ENCODE assay signal across 18 cellular contexts in the genomic region with DNA sequence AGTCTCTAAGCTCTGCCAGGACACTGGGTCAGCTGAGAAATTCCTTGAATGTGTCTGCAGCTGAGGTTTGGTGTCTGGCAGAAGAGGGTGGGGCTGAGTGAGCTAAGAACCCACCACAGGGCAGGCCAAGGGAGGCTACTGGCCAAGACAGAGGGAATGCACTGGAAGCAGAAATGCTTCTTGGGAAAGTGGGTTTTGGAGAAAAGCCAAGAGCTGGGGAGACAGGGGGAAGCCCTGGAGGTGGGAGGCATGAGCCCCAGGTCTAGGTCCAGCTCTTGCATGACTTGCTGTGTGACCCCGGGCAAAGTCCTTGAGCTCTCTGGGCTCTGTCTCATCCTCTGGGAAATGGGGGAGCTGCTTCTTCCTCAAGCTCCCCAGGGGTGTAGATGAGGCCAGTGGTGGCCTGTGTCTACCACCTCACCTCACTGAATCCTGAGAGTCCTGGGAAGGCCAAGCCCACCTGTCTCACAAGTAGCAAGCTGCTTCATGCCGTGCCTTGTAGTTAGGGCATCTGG. TPM values are rescaled to one million over a fixed set of nuclear protein-coding genes. Genes with fewer than 3 reads are reported as not detected.
DNase-seq lines count a peak whose midpoint lies in the region; TF ChIP-seq lines count a peak whose summit lies in the region.
"Had no signal": no experiment of that assay in that cellular context is flagged by ENCODE, and none has a peak within 500 bp of the region (broad histone marks: within the 10 kb centered on the region; RNA-seq: fewer than 3 reads in every experiment).

No MANE protein-coding gene starts in this region.

- H3K4me2 ChIP-seq in GM23248 (ENCODE audit: unreplicated experiment): no peak overlapping the region
- peak overlapping the region; percentile 8 for H3K4me2 ChIP-seq in smooth muscle cell
- H3K4me2 ChIP-seq: PC-9 had no signal

- H3K4me1 Mint-ChIP-seq in glutamatergic neuron (ENCODE audit: low read depth, unreplicated experiment): peaks cover 10% of the 10 kb centered on the region
- peaks cover 5% of the 10 kb centered on the region for H3K4me1 Mint-ChIP-seq in activated T-helper 2 cell treated with anti-CD3 and anti-CD28 coated beads, Interferon-gamma antibody, Interleukin-2, Interleukin-4, amounts not matched to agents 10 μg/mL and 5 μg/mL and 100 μg/mL, durations not matched to agents 14 hours and 24 hours and 36 hours (ENCODE audit: low read depth)

- H3K27me3 Mint-ChIP-seq in glutamatergic neuron (ENCODE audit: unreplicated experiment): peaks cover 17% of the 10 kb centered on the region
- peaks cover 16% of the 10 kb centered on the region for H3K27me3 Mint-ChIP-seq in activated T-helper 2 cell treated with anti-CD3 and anti-CD28 coated beads, Interferon-gamma antibody, Interleukin-2, Interleukin-4, amounts not matched to agents 10 μg/mL and 5 μg/mL and 100 μg/mL, durations not matched to agents 14 hours and 24 hours and 36 hours (ENCODE audit: low read depth)

- TF ChIP-seq CTCF in glutamatergic neuron (IDR thresholded peaks at IDR 0.05; ENCODE audit: partially characterized antibody, unreplicated experiment) (no peak), smooth muscle cell (IDR thresholded peaks at IDR 0.05; ENCODE audit: borderline replicate concordance, insufficient read depth, poor library complexity, severe bottlenecking) (no peak)

- no peak overlapping the region for H3K27ac Mint-ChIP-seq in glutamatergic neuron (ENCODE audit: unreplicated experiment)
- H3K27ac Mint-ChIP-seq in activated T-helper 2 cell treated with anti-CD3 and anti-CD28 coated beads, Interferon-gamma antibody, Interleukin-2, Interleukin-4, amounts not matched to agents 10 μg/mL and 5 μg/mL and 100 μg/mL, durations not matched to agents 14 hours and 24 hours and 36 hours: no peak overlapping the region
- H3K27ac Mint-ChIP-seq: immature natural killer cell; T-helper 1 cell treated with Interleukin-12 subunit alpha and Interleukin-12 subunit beta and Interleukin-4 antibody, amounts not matched to agents 30 μg/mL and 1 μg/mL, for 36 hours had no signal

- H3K27ac ChIP-seq in GM23248 (no peak overlapping the region), smooth muscle cell (ENCODE audit: low read depth) (no peak overlapping the region)
- H3K27ac ChIP-seq: PC-9 had no signal

- H2AFZ ChIP-seq in GM23248 (no peak overlapping the region), smooth muscle cell (ENCODE audit: low read depth) (no peak overlapping the region)
- H2AFZ ChIP-seq: PC-9 had no signal

- 71 to 72% methylated on average over 2 of the region's 2 CpGs for WGBS in GM23248 (ENCODE audit: low coverage in 1 of 2, low lambda C conversion rate in 2 of 2, missing lambda C conversion rate in 2 of 2), 2 experiments
- WGBS in smooth muscle cell (ENCODE audit: low lambda C conversion rate): 100% methylated on average over 2 of the region's 2 CpGs

- in situ Hi-C loops in GM23248 (cut with MboI): no loop called here

- H3K4me3 Mint-ChIP-seq in glutamatergic neuron (ENCODE audit: unreplicated experiment): peak overlapping the region; percentile 18
- H3K4me3 Mint-ChIP-seq in activated T-helper 2 cell treated with anti-CD3 and anti-CD28 coated beads, Interferon-gamma antibody, Interleukin-2, Interleukin-4, amounts not matched to agents 10 μg/mL and 5 μg/mL and 100 μg/mL, durations not matched to agents 14 hours and 24 hours and 36 hours (ENCODE audit: low read depth): no peak overlapping the region
- H3K4me3 Mint-ChIP-seq: T-helper 1 cell treated with Interleukin-12 subunit alpha and Interleukin-12 subunit beta and Interleukin-4 antibody, amounts not matched to agents 30 μg/mL and 1 μg/mL, for 36 hours had no signal

- peaks cover 6% of the 10 kb centered on the region for H3K9me3 Mint-ChIP-seq in glutamatergic neuron (ENCODE audit: unreplicated experiment)
- no peaks in the 10 kb centered on the region for H3K9me3 Mint-ChIP-seq in activated T-helper 2 cell treated with anti-CD3 and anti-CD28 coated beads, Interferon-gamma antibody, Interleukin-2, Interleukin-4, amounts not matched to agents 10 μg/mL and 5 μg/mL and 100 μg/mL, durations not matched to agents 14 hours and 24 hours and 36 hours
- H3K9me3 Mint-ChIP-seq: immature natural killer cell; T-helper 1 cell treated with Interleukin-12 subunit alpha and Interleukin-12 subunit beta and Interleukin-4 antibody, amounts not matched to agents 30 μg/mL and 1 μg/mL, for 36 hours had no signal

- H3K9me2 ChIP-seq in GM23248 (ENCODE audit: insufficient read depth): no peaks in the 10 kb centered on the region

- H3K9ac ChIP-seq in GM23248 (no peak overlapping the region), smooth muscle cell (ENCODE audit: low read depth) (no peak overlapping the region)

- H3K27me3 ChIP-seq in GM23248 (replicated peaks; ENCODE audit: insufficient read depth) (no peaks in the 10 kb centered on the region), smooth muscle cell (ENCODE audit: low read depth) (no peaks in the 10 kb centered on the region)
- H3K27me3 ChIP-seq: tibial nerve had no signal

- H4K20me1 ChIP-seq in GM23248 (ENCODE audit: insufficient read depth) (no peaks in the 10 kb centered on the region), smooth muscle cell (ENCODE audit: low read depth) (no peaks in the 10 kb centered on the region)

- intact Hi-C loops in activated T-helper 2 cell treated with anti-CD3 and anti-CD28 coated beads, Interferon-gamma antibody, Interleukin-2, Interleukin-4, amounts not matched to agents 10 μg/mL and 5 μg/mL and 100 μg/mL, durations not matched to agents 14 hours and 24 hours and 36 hours (cut with micrococcal nuclease): no loop called here

- peak; percentile 63 for DNase-seq in GM23248
- DNase-seq in amniotic epithelial cell (ENCODE audit: low read depth): peak; percentile 82
- DNase-seq in glutamatergic neuron: no peak
- DNase-seq in smooth muscle cell (lab: John Stamatoyannopoulos, UW; ENCODE audit: unreplicated experiment): no peak
- no peak for DNase-seq in KG1 (lab: John Stamatoyannopoulos, UW)
- DNase-seq in activated CD4-positive, alpha-beta T cell treated with anti-CD3 and anti-CD28 coated beads for 48 hours: no peak
- DNase-seq in activated T-helper 2 cell treated with anti-CD3 and anti-CD28 coated beads, Interferon-gamma antibody, Interleukin-2, Interleukin-4, amounts not matched to agents 10 μg/mL and 5 μg/mL and 100 μg/mL, durations not matched to agents 14 hours and 24 hours and 36 hours (ENCODE audit: low spot score): no peak
- no peak for DNase-seq in activated naive CD4-positive, alpha-beta T cell (lab: John Stamatoyannopoulos, UW)
- DNase-seq: activated CD4-positive, alpha-beta T cell treated with anti-CD3 and anti-CD28 coated beads, Interleukin-2, amount 50 U/mL, for 4 hours; activated effector memory CD4-positive, alpha-beta T cell treated with anti-CD3 and anti-CD28 coated beads, Interleukin-2, amount 50 U/mL, for 16 hours; immature natural killer cell; NCI-H1092; PC-9 had no signal

- H3K4me1 ChIP-seq in GM23248 (ENCODE audit: insufficient read depth) (no peaks in the 10 kb centered on the region; the same call in 1 of the 2 replicates), smooth muscle cell (ENCODE audit: low read depth) (peaks cover 8% of the 10 kb centered on the region)

- no peaks in the 10 kb centered on the region for H3K9me3 ChIP-seq in GM23248 (ENCODE audit: low read depth)
- no peaks in the 10 kb centered on the region for H3K9me3 ChIP-seq in smooth muscle cell (replicated peaks; ENCODE audit: low read depth)
- H3K9me3 ChIP-seq: tibial nerve had no signal

- H3K36me3 Mint-ChIP-seq in glutamatergic neuron (ENCODE audit: unreplicated experiment): peaks cover 3% of the 10 kb centered on the region
- H3K36me3 Mint-ChIP-seq in activated T-helper 2 cell treated with anti-CD3 and anti-CD28 coated beads, Interferon-gamma antibody, Interleukin-2, Interleukin-4, amounts not matched to agents 10 μg/mL and 5 μg/mL and 100 μg/mL, durations not matched to agents 14 hours and 24 hours and 36 hours (ENCODE audit: low read depth): no peaks in the 10 kb centered on the region
- H3K36me3 Mint-ChIP-seq: immature natural killer cell had no signal

- no peaks in the 10 kb centered on the region for H3K79me2 ChIP-seq in GM23248 (ENCODE audit: insufficient read depth)
- no peaks in the 10 kb centered on the region for H3K79me2 ChIP-seq in smooth muscle cell (ENCODE audit: low read depth)

- no peaks in the 10 kb centered on the region for H3K36me3 ChIP-seq in GM23248 (ENCODE audit: low read depth)
- H3K36me3 ChIP-seq in smooth muscle cell (ENCODE audit: low read depth): no peaks in the 10 kb centered on the region
- H3K36me3 ChIP-seq: tibial nerve had no signal

- H3K4me3 ChIP-seq in GM23248 (no peak overlapping the region), smooth muscle cell (no peak overlapping the region)
- H3K4me3 ChIP-seq: GM12878, PC-9, tibial nerve had no signal

- H3F3A ChIP-seq in GM23248 (ENCODE audit: insufficient read depth) (no peaks in the 10 kb centered on the region), smooth muscle cell (ENCODE audit: low read depth) (no peaks in the 10 kb centered on the region)

RNA-seq across cellular contexts. Expression of a gene that starts 2.3 kb away (rescaled TPM):
- 2.9 and 18.2 TPM in 2 replicates for total RNA-seq in GM23248 (2014; rRNA removed; shearing (Covaris generic))
- polyA plus RNA-seq in GM23248 (2016; fragmentation: Nextera tagmentation; extraction: Ambion mirVana) (1.3 and 2.5 TPM in 2 replicates), smooth muscle cell (25.1 and 30.6 TPM in 2 replicates)
- total RNA-seq in glutamatergic neuron (ENCODE audit: unreplicated experiment) (28.8 TPM), smooth muscle cell (10.9 and 17.4 TPM in 2 replicates)
- 0.87 and 1.0 TPM in 2 replicates for total RNA-seq in activated T-helper 2 cell treated with anti-CD3 and anti-CD28 coated beads, Interferon-gamma antibody, Interleukin-2, Interleukin-4, amounts not matched to agents 10 μg/mL and 5 μg/mL and 100 μg/mL, durations not matched to agents 14 hours and 24 hours and 36 hours

RNA-seq across cellular contexts. Expression of a gene that starts 7.2 kb away (rescaled TPM):
- 1.6 TPM in 1 of 2 replicates, not detected in the other for total RNA-seq in GM23248 (2014; rRNA removed; shearing (Covaris generic))
- polyA plus RNA-seq in GM23248 (2016; fragmentation: Nextera tagmentation; extraction: Ambion mirVana): 20.3 and 22.3 TPM in 2 replicates
- total RNA-seq in glutamatergic neuron (ENCODE audit: unreplicated experiment): 35.9 TPM
- 4.9 and 6.0 TPM in 2 replicates for total RNA-seq in smooth muscle cell
- polyA plus RNA-seq in smooth muscle cell: 53.1 and 57.6 TPM in 2 replicates
- 108 and 111 TPM in 2 replicates for total RNA-seq in activated T-helper 2 cell treated with anti-CD3 and anti-CD28 coated beads, Interferon-gamma antibody, Interleukin-2, Interleukin-4, amounts not matched to agents 10 μg/mL and 5 μg/mL and 100 μg/mL, durations not matched to agents 14 hours and 24 hours and 36 hours

RNA-seq across cellular contexts. Expression of a gene that starts 11.8 kb away (rescaled TPM):
- 34.9 and 63.9 TPM in 2 replicates for total RNA-seq in GM23248 (2014; rRNA removed; shearing (Covaris generic))
- polyA plus RNA-seq in GM23248 (2016; fragmentation: Nextera tagmentation; extraction: Ambion mirVana) (85.2 and 85.4 TPM in 2 replicates), smooth muscle cell (93.8 and 124 TPM in 2 replicates)
- total RNA-seq in glutamatergic neuron (ENCODE audit: unreplicated experiment) (227 TPM), smooth muscle cell (65.8 and 93.4 TPM in 2 replicates)
- total RNA-seq in activated T-helper 2 cell treated with anti-CD3 and anti-CD28 coated beads, Interferon-gamma antibody, Interleukin-2, Interleukin-4, amounts not matched to agents 10 μg/mL and 5 μg/mL and 100 μg/mL, durations not matched to agents 14 hours and 24 hours and 36 hours: 94.1 and 96.4 TPM in 2 replicates

RNA-seq across cellular contexts. Expression of a gene that starts 12.2 kb away (rescaled TPM):
- 0.13 TPM in 1 of 2 replicates, not detected in the other for total RNA-seq in GM23248 (2014; rRNA removed; shearing (Covaris generic))
- 0.41 and 0.54 TPM in 2 replicates for polyA plus RNA-seq in GM23248 (2016; fragmentation: Nextera tagmentation; extraction: Ambion mirVana)
- not detected for total RNA-seq in glutamatergic neuron (ENCODE audit: unreplicated experiment)
- not detected in 2 replicates for total RNA-seq in smooth muscle cell
- 0.57 and 1.5 TPM in 2 replicates for polyA plus RNA-seq in smooth muscle cell
- 0.23 and 0.52 TPM in 2 replicates for total RNA-seq in activated T-helper 2 cell treated with anti-CD3 and anti-CD28 coated beads, Interferon-gamma antibody, Interleukin-2, Interleukin-4, amounts not matched to agents 10 μg/mL and 5 μg/mL and 100 μg/mL, durations not matched to agents 14 hours and 24 hours and 36 hours
- total RNA-seq: PC-9, skeletal muscle tissue had no signal

RNA-seq across cellular contexts. Expression of a gene that starts 20.8 kb away (rescaled TPM):
- total RNA-seq in GM23248 (2014; rRNA removed; shearing (Covaris generic)): not detected in 2 replicates
- not detected in 2 replicates for polyA plus RNA-seq in GM23248 (2016; fragmentation: Nextera tagmentation; extraction: Ambion mirVana)
- not detected for total RNA-seq in glutamatergic neuron (ENCODE audit: unreplicated experiment)
- not detected in 2 replicates for total RNA-seq in smooth muscle cell
- polyA plus RNA-seq in smooth muscle cell: 0.66 TPM in 1 of 2 replicates, not detected in the other
- total RNA-seq in activated T-helper 2 cell treated with anti-CD3 and anti-CD28 coated beads, Interferon-gamma antibody, Interleukin-2, Interleukin-4, amounts not matched to agents 10 μg/mL and 5 μg/mL and 100 μg/mL, durations not matched to agents 14 hours and 24 hours and 36 hours: 0.55 TPM in 1 of 2 replicates, not detected in the other
- total RNA-seq: epithelial cell of proximal tubule, skeletal muscle tissue, tibial nerve had no signal

Comparison
In these comparisons a context has a peak if more than half of its experiments do, and no peak if none do; other contexts are left out.
1. DNase-seq: peak in GM23248 (single experiment) and amniotic epithelial cell (single experiment); none in glutamatergic neuron (single experiment), smooth muscle cell (single experiment), KG1 (single experiment), activated CD4-positive, alpha-beta T cell treated with anti-CD3 and anti-CD28 coated beads for 48 hours (single experiment), activated T-helper 2 cell treated with anti-CD3 and anti-CD28 coated beads, Interferon-gamma antibody, Interleukin-2, Interleukin-4, amounts not matched to agents 10 μg/mL and 5 μg/mL and 100 μg/mL, durations not matched to agents 14 hours and 24 hours and 36 hours (single experiment) and activated naive CD4-positive, alpha-beta T cell (0 of 4).